Comparison of ENCODE assay signal across 1 cellular context in genomic region chr3:160757624-160758106, GRCh38.
TF ChIP-seq lines count a peak whose summit lies in the region.

No MANE protein-coding gene starts in this region.

TF ChIP-seq in WTC11, 78 proteins besides CTCF, POLR2A, EP300 and RAD21 (continued from another document):
- no peak for TF ChIP-seq HMGXB4 (CRISPR knock-in tag; IDR thresholded peaks at IDR 0.05)
- TF ChIP-seq TEAD4 (CRISPR knock-in tag; IDR thresholded peaks at IDR 0.05), result no peak
- TF ChIP-seq ATF1 (CRISPR knock-in tag; IDR thresholded peaks at IDR 0.05), result no peak
- TF ChIP-seq MAX (CRISPR knock-in tag; IDR thresholded peaks at IDR 0.05), result no peak
- TF ChIP-seq MXD4 (CRISPR knock-in tag; IDR thresholded peaks at IDR 0.05; ENCODE audit: borderline replicate concordance), result no peak
- no peak for TF ChIP-seq ESRRA (CRISPR knock-in tag; IDR thresholded peaks at IDR 0.05; ENCODE audit: borderline replicate concordance)
- TF ChIP-seq MYBL2 (CRISPR knock-in tag; IDR thresholded peaks at IDR 0.05), result no peak
- no peak for TF ChIP-seq NFE2L1 (CRISPR knock-in tag; IDR thresholded peaks at IDR 0.05)
- TF ChIP-seq GRHL2 (CRISPR knock-in tag; IDR thresholded peaks at IDR 0.05; ENCODE audit: insufficient replicate concordance, severe bottlenecking), result no peak
